8 cellular contexts compared by ENCODE assay signal in the genomic region with DNA sequence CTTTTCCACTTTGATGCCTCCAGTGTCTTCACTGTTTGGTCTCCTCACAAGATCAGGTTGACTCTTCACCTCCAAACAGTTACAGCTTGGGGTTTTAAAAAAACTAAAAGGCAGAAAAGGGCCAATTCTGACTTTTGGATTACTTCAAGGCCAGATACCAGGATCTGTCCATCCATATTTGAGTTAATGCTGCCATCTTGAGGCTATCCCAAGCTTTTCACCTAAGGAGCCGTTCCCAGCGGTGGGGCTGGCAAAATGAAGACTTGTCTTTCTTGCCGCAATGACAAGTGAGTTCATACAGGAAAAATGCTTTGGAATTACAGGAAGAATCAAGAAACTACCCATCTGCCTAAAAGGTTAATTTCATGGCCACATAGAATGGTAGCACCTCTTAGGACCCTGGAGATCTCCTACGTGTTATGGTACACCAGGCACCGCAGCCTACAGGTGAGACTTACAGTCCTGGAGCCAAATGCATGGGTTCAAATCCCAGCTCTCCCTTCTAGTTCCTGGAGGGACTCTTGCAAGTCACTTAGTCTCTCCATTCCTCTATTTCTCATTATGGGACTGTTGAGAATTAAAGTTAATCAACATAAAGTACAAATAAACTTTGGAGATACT. TPM values are rescaled to one million over a fixed set of nuclear protein-coding genes. Genes with fewer than 3 reads are reported as not detected.
A peak's percentile ranks its signal among the peaks of the same experiment; 100 is the strongest.
DNase-seq lines count a peak whose midpoint lies in the region; ATAC-seq and TF ChIP-seq lines count a peak whose summit lies in the region.

No MANE protein-coding gene starts in this region.

- DNase-seq in AG08395 (ENCODE audit: low spot score): peak; percentile 75
- peak; percentile 11 for DNase-seq in GM04503 (ENCODE audit: low read depth)
- peak; percentile 41 for DNase-seq in OCI-LY7 (ENCODE audit: low spot score)
- peak; percentile 2 for DNase-seq in effector CD8-positive, alpha-beta T cell (lab: John Stamatoyannopoulos, UW)
- DNase-seq in midbrain (lab: John Stamatoyannopoulos, UW): peak; percentile 71

- no peaks in the 10 kb centered on the region for H3K9me3 ChIP-seq in OCI-LY7 (ENCODE audit: low read length)

- no peak overlapping the region for H3K27ac ChIP-seq in OCI-LY7 (ENCODE audit: low read depth, low read length, poor library complexity, severe bottlenecking)

- intact Hi-C loops in OCI-LY7 (cut with micrococcal nuclease; ENCODE audit: unreplicated experiment): loop anchor here (5.0 to 10.0 kb wide), 4 partner anchors 229 to 1049 kb away; a partner anchor contains a TSS

- no peak overlapping the region for H2AFZ ChIP-seq in OCI-LY7 (ENCODE audit: low read length)

- ATAC-seq in HG02943 (IDR thresholded peaks at IDR 0.05; ENCODE audit: low read depth, unreplicated experiment) (peak; percentile 58), GM21447 (IDR thresholded peaks at IDR 0.05; ENCODE audit: unreplicated experiment) (no peak), GM19324 (IDR thresholded peaks at IDR 0.05; ENCODE audit: low FRiP score, unreplicated experiment) (no peak)

- TF ChIP-seq CTCF in OCI-LY7 (conservative IDR thresholded peaks at IDR 0.05; ENCODE audit: low read length): peak; percentile 74

- no peaks in the 10 kb centered on the region for H3K79me2 ChIP-seq in OCI-LY7 (ENCODE audit: insufficient read depth, low read depth, low read length)

- no peaks in the 10 kb centered on the region for H3K9me2 ChIP-seq in OCI-LY7 (ENCODE audit: insufficient read depth, low read length)

- H3K4me3 ChIP-seq in OCI-LY7 (ENCODE audit: low read depth, low read length, poor library complexity, severe bottlenecking): no peak overlapping the region

- CTCF ChIA-PET in OCI-LY7 (lab: Charles Lee; ENCODE audit: unreplicated experiment): no interaction called here

- no peaks in the 10 kb centered on the region for H4K20me1 ChIP-seq in OCI-LY7 (ENCODE audit: insufficient read depth, low read length)

- no peaks in the 10 kb centered on the region for H3K36me3 ChIP-seq in OCI-LY7 (ENCODE audit: insufficient read depth, low read length)

- POLR2A ChIA-PET in OCI-LY7 (lab: Charles Lee): no interaction called here

- H3K4me1 ChIP-seq in OCI-LY7 (ENCODE audit: insufficient read depth, low read length, poor library complexity, severe bottlenecking): no peaks in the 10 kb centered on the region

- no TSS peak for BruUV-seq in OCI-LY7 (replicated peaks; lab: Mats Ljungman, UMichigan)

- no peak overlapping the region for H3K4me2 ChIP-seq in OCI-LY7 (ENCODE audit: low read length)

RNA-seq across cellular contexts. Expression of a gene that starts 6.0 kb away (rescaled TPM):
- not detected in 2 replicates for total RNA-seq in OCI-LY7 (2014; rRNA removed; shearing (Covaris generic))
- total RNA-seq in OCI-LY7 (2022): 0.48 and 0.55 TPM in 2 replicates

Comparison
In these comparisons a context has a peak if more than half of its experiments do, and no peak if none do; other contexts are left out.
1. DNase-seq: peak in every context shown above with its lines; median percentile 75 in AG08395; 71 in midbrain; 41 in OCI-LY7; 11 in GM04503; 2 in effector CD8-positive, alpha-beta T cell.